In genomic region chr17:13002761-13003453, GRCh38 we compare ENCODE assay signal across 7 cellular contexts. TPM values are rescaled to one million over a fixed set of nuclear protein-coding genes. Genes with fewer than 3 reads are reported as not detected.
DNase-seq lines count a peak whose midpoint lies in the region; ATAC-seq and TF ChIP-seq lines count a peak whose summit lies in the region.

No MANE protein-coding gene starts in this region.

- no peaks in the 10 kb centered on the region for H3K9me3 ChIP-seq in SU-DHL-6 (ENCODE audit: insufficient read depth, low read length)
- no peaks in the 10 kb centered on the region for H3K9me3 ChIP-seq in smooth muscle cell (replicated peaks; ENCODE audit: low read depth)

- no peak for ATAC-seq in HG03521 (IDR thresholded peaks at IDR 0.05; ENCODE audit: unreplicated experiment)

- H3K4me2 ChIP-seq in SU-DHL-6 (ENCODE audit: low read depth, low read length, poor library complexity, severe bottlenecking) = no peak overlapping the region
- H3K4me2 ChIP-seq in smooth muscle cell = no peak overlapping the region

- no peaks in the 10 kb centered on the region for H3K4me1 Mint-ChIP-seq in brain

- peak; percentile 66 for TF ChIP-seq CTCF in GM06990 (IDR thresholded peaks at IDR 0.05; ENCODE audit: insufficient read depth, low read length, poor library complexity, severe bottlenecking)
- TF ChIP-seq CTCF in SU-DHL-6 (IDR thresholded peaks at IDR 0.05; ENCODE audit: insufficient read depth, low read length, poor library complexity, severe bottlenecking) = peak; percentile 84
- peak; percentile 85 to 93 for TF ChIP-seq CTCF in brain (conservative IDR thresholded peaks at IDR 0.05)
- peak; percentile 91 for TF ChIP-seq CTCF in smooth muscle cell (IDR thresholded peaks at IDR 0.05; ENCODE audit: borderline replicate concordance, insufficient read depth, poor library complexity, severe bottlenecking)

- no peaks in the 10 kb centered on the region for H3K27me3 Mint-ChIP-seq in brain

- in situ Hi-C loops in KBM-7 (cut with MboI; ENCODE audit: low pct_unique_long_range_greater_than_20kb, low sequenced_read_pairs) = no loop called here

- no peaks in the 10 kb centered on the region for H3K9me2 ChIP-seq in SU-DHL-6 (replicated peaks; ENCODE audit: insufficient read depth, low read length)

- peaks cover 56% of the 10 kb centered on the region for H3K36me3 Mint-ChIP-seq in brain

- H4K20me1 ChIP-seq in SU-DHL-6 (ENCODE audit: low read depth, low read length) = no peaks in the 10 kb centered on the region
- H4K20me1 ChIP-seq in smooth muscle cell (ENCODE audit: low read depth) = peaks cover 7% of the 10 kb centered on the region

- H3F3A ChIP-seq in SU-DHL-6 (ENCODE audit: insufficient read depth) = 0 out of 2 replicates have a peak, but pooled peaks cover 3% of the 10 kb centered on the region
- peaks cover 6% of the 10 kb centered on the region for H3F3A ChIP-seq in smooth muscle cell (ENCODE audit: low read depth)

- H3K36me3 ChIP-seq in GM06990 (ENCODE audit: control insufficient read depth, insufficient read depth, low read length) (peaks cover 45% of the 10 kb centered on the region), SU-DHL-6 (ENCODE audit: low read length) (peaks cover 27% of the 10 kb centered on the region; the same call in 1 of the 2 replicates), smooth muscle cell (ENCODE audit: low read depth) (peaks cover 6% of the 10 kb centered on the region)

- H2AFZ ChIP-seq in SU-DHL-6 (ENCODE audit: low read depth, low read length, severe bottlenecking) (no peak overlapping the region), smooth muscle cell (ENCODE audit: low read depth) (no peak overlapping the region)

- H3K27me3 ChIP-seq in GM06990 (replicated peaks; ENCODE audit: control insufficient read depth, insufficient read depth, low read length) (no peaks in the 10 kb centered on the region), SU-DHL-6 (ENCODE audit: low read length) (no peaks in the 10 kb centered on the region), smooth muscle cell (ENCODE audit: low read depth) (no peaks in the 10 kb centered on the region)

- H3K27ac Mint-ChIP-seq in brain = no peak overlapping the region

- 53% methylated on average over 14 of the region's 15 CpGs for WGBS in smooth muscle cell (ENCODE audit: low lambda C conversion rate)

- no peak overlapping the region for H3K4me3 ChIP-seq in GM06990 (replicated peaks; ENCODE audit: low read depth, low read length)
- H3K4me3 ChIP-seq in SU-DHL-6 (ENCODE audit: insufficient read depth, low read length, poor library complexity, severe bottlenecking) = no peak overlapping the region
- no peak overlapping the region for H3K4me3 ChIP-seq in smooth muscle cell

- no peak overlapping the region for H3K27ac ChIP-seq in SU-DHL-6 (ENCODE audit: low read depth, low read length)
- H3K27ac ChIP-seq in smooth muscle cell (ENCODE audit: low read depth) = no peak overlapping the region

- no peak for DNase-seq in GM06990 (ENCODE audit: extremely low read depth, insufficient read length)
- DNase-seq in KBM-7 = peak; percentile 69
- DNase-seq in iPS DF 4.7 (ENCODE audit: extremely low read depth, low spot score) = peak; percentile 60
- peak; percentile 30 for DNase-seq in smooth muscle cell (lab: John Stamatoyannopoulos, UW; ENCODE audit: unreplicated experiment)

- H3K9ac ChIP-seq in SU-DHL-6 (ENCODE audit: low read length) (no peak overlapping the region), smooth muscle cell (ENCODE audit: low read depth) (no peak overlapping the region)

- no peaks in the 10 kb centered on the region for H3K9me3 Mint-ChIP-seq in brain

- H3K4me1 ChIP-seq in smooth muscle cell (ENCODE audit: low read depth) = no peaks in the 10 kb centered on the region

- no peaks in the 10 kb centered on the region for H3K79me2 ChIP-seq in SU-DHL-6 (ENCODE audit: insufficient read depth, low read length)
- no peaks in the 10 kb centered on the region for H3K79me2 ChIP-seq in smooth muscle cell (ENCODE audit: low read depth)

- no peak overlapping the region for H3K4me3 Mint-ChIP-seq in brain

RNA-seq across cellular contexts. Expression of gene ELAC2, which starts 14.9 kb away (rescaled TPM):
- polyA plus RNA-seq in brain (ENCODE audit: insufficient read depth, low read depth, low replicate concordance) (59.0 TPM), smooth muscle cell (31.1 and 43.6 TPM in 2 replicates)
- 29.4 and 38.2 TPM in 2 replicates for total RNA-seq in smooth muscle cell
